23 cellular contexts compared by ENCODE assay signal in the genomic region with DNA sequence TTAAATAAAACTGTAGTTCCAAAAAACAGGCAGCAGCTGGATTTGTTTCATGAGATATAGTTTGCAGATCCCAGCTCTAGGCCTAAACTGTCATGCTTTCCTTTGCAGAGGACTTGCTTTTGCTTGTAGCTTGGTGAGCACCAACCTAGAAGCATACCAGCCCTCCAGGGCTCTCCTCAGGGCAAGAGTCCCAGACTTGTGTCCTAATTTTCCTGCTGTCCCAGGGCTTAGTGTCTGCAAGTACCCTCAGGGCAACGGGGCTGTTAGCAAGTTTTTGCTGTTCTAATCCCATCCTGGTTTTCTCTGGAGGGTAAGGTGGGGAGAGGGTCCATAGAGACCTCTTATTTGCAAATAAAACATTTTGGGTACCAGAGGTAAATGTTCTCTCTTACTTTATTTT.
"Had no signal": no experiment of that assay in that cellular context is flagged by ENCODE, and none has a peak within 500 bp of the region (broad histone marks: within the 10 kb centered on the region; RNA-seq: fewer than 3 reads in every experiment).

No MANE protein-coding gene starts in this region.

- H3K36me3 ChIP-seq: stomach, thoracic aorta, thyroid gland, tibial artery, tibial nerve, transverse colon, upper lobe of left lung, upper lobe of right lung, uterus, vagina had no signal

- H3K27me3 ChIP-seq: stomach, testis, thyroid gland, tibial artery, tibial nerve, transverse colon, upper lobe of left lung, upper lobe of right lung, uterus, vagina had no signal

- H3K4me3 ChIP-seq: stomach, testis, thoracic aorta, thyroid gland, tibial artery, tibial nerve, transverse colon, upper lobe of left lung, upper lobe of right lung, uterus had no signal

- H3K4me1 ChIP-seq: testis, tibial artery, tibial nerve, upper lobe of left lung, upper lobe of right lung, uterus, vagina had no signal

- DNase-seq: stimulated activated CD4-positive, alpha-beta T cell treated with anti-CD3 and anti-CD28 coated beads, Interleukin-2, amount 100 ng/mL, for 24 hours; stimulated activated CD4-positive, alpha-beta T cell treated with anti-CD3 and anti-CD28 coated beads, Interleukin-2, amount 100 ng/mL, for 48 hours; stimulated activated CD4-positive, alpha-beta T cell treated with anti-CD3 and anti-CD28 coated beads, Interleukin-4, amount 100 ng/mL, for 1 hour; stimulated activated CD4-positive, alpha-beta T cell treated with anti-CD3 and anti-CD28 coated beads, Interleukin-4, amount 100 ng/mL, for 24 hours; stimulated activated CD4-positive, alpha-beta T cell treated with anti-CD3 and anti-CD28 coated beads, Interleukin-4, amount 100 ng/mL, for 4 hours; stimulated activated CD8-positive, alpha-beta memory T cell treated with anti-CD3 and anti-CD28 coated beads, Interleukin-4, amount 100 ng/mL, for 48 hours; stimulated activated naive B cell treated with anti-CD40 and anti-IgM and Interleukin-4, amounts not matched to agents 10 μg/mL and 1 μg/mL and 100 μg/mL, for 72 hours; stimulated activated naive CD4-positive, alpha-beta T cell; stimulated activated naive CD4-positive, alpha-beta T cell treated with Interleukin-2 at 50 U/mL for 16 hours; stimulated activated naive CD8-positive, alpha-beta T cell treated with anti-CD3 and anti-CD28 coated beads, Interleukin-15, amount 100 ng/mL, for 72 hours; stimulated activated naive CD8-positive, alpha-beta T cell treated with anti-CD3 and anti-CD28 coated beads, Interleukin-15, Interleukin-2, amounts not matched to agents 100 U/mL and 50 U/mL, for 24 hours; stomach; substantia nigra; testis; thyroid gland; tibial artery; transverse colon; upper lobe of left lung; upper lobe of right lung; uterus had no signal

- H3K27ac ChIP-seq: stomach, testis, thoracic aorta, thyroid gland, tibial artery, tibial nerve, transverse colon, upper lobe of left lung, upper lobe of right lung, uterus, vagina had no signal

- H3K9me3 ChIP-seq: stomach, testis, thoracic aorta, thyroid gland, tibial artery, tibial nerve, transverse colon, upper lobe of left lung, upper lobe of right lung, uterus, vagina had no signal
